Comparison of ENCODE assay signal across 21 cellular contexts in the genomic region with DNA sequence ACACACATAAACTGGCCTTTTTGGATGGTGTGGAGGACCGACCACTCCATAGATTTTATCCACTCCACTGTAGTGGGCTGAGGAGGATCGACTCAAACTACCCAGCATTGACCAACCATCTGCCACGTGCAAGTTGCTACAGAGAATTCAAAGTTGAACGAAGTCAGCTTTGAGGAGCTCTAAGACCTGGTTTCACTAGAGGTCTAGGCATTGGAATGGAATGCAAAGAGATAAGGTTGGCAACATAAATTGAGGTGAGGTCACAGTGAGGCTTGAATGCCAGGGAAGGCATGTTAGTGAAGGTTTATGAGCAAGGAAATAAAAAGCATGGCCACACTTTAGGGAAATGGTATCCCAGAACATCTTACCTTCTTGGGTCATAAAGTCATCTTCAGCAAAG. TPM values are rescaled to one million over a fixed set of nuclear protein-coding genes. Genes with fewer than 3 reads are reported as not detected.
"Had no signal": no experiment of that assay in that cellular context is flagged by ENCODE, and none has a peak within 500 bp of the region (broad histone marks: within the 10 kb centered on the region; RNA-seq: fewer than 3 reads in every experiment).

No MANE protein-coding gene starts in this region.

- H3K4me3 ChIP-seq: esophagus squamous epithelium, psoas muscle, thyroid gland had no signal

- H3K27me3 ChIP-seq: esophagus squamous epithelium, foreskin keratinocyte, thyroid gland had no signal

- H3K36me3 Mint-ChIP-seq: memory B cell, naive B cell had no signal

- H3K9me3 Mint-ChIP-seq: activated naive CD4-positive, alpha-beta T cell treated with anti-CD3 and anti-CD28 coated beads for 36 hours; activated T-cell treated with anti-CD3 and anti-CD28 coated beads, Interleukin-2, amount 50 U/mL, for 4 hours; memory B cell; T-helper 1 cell treated with Interleukin-12 subunit alpha and Interleukin-12 subunit beta and Interleukin-4 antibody, amounts not matched to agents 30 μg/mL and 1 μg/mL, for 36 hours had no signal

- H3K4me3 Mint-ChIP-seq: activated naive CD4-positive, alpha-beta T cell treated with anti-CD3 and anti-CD28 coated beads for 36 hours; activated T-cell treated with anti-CD3 and anti-CD28 coated beads, Interleukin-2, amount 50 U/mL, for 4 hours; memory B cell; naive B cell; neural crest cell; T-helper 1 cell treated with Interleukin-12 subunit alpha and Interleukin-12 subunit beta and Interleukin-4 antibody, amounts not matched to agents 30 μg/mL and 1 μg/mL, for 36 hours had no signal

- H3K4me1 ChIP-seq: foreskin keratinocyte, psoas muscle had no signal

- H3K9me3 ChIP-seq: esophagus squamous epithelium, psoas muscle, thyroid gland had no signal

- H3K27me3 Mint-ChIP-seq: memory B cell had no signal

- H3K27ac ChIP-seq: esophagus squamous epithelium, foreskin keratinocyte, psoas muscle, thyroid gland had no signal

- DNase-seq: activated CD4-positive, alpha-beta T cell treated with anti-CD3 and anti-CD28 coated beads, Interleukin-2, amount 50 U/mL, for 1 hour; activated CD8-positive, alpha-beta memory T cell treated with anti-CD3 and anti-CD28 coated beads, Interleukin-2, amount 50 U/mL, for 4 hours; activated naive CD4-positive, alpha-beta T cell treated with anti-CD3 and anti-CD28 coated beads for 36 hours; activated T-cell treated with anti-CD3 and anti-CD28 coated beads, Interleukin-2, amount 50 U/mL, for 4 hours; anterior cingulate cortex; cerebellar nuclear complex; cortex of kidney; effector CD4-positive, alpha-beta T cell; esophagus squamous epithelium; left ventricle myocardium superior; naive B cell; psoas muscle; right cardiac atrium; stimulated activated CD4-positive, alpha-beta T cell treated with anti-CD3 and anti-CD28 coated beads, Interleukin-2, amount 100 ng/mL, for 24 hours; stimulated activated naive CD4-positive, alpha-beta T cell treated with Interleukin-2 at 50 U/mL for 16 hours; thyroid gland had no signal

- H3K36me3 ChIP-seq: esophagus squamous epithelium, thyroid gland had no signal

- H3K4me1 Mint-ChIP-seq: memory B cell, naive B cell, neural crest cell had no signal

- ATAC-seq: activated CD4-positive, CD25-positive, alpha-beta regulatory T cell treated with anti-CD3 and anti-CD28 coated beads, Interleukin-2, amount 50 U/mL, for 24 hours; activated T-cell treated with anti-CD3 and anti-CD28 coated beads, Interleukin-2, amount 50 U/mL, for 4 hours; foreskin keratinocyte; left ventricle myocardium superior; psoas muscle; right cardiac atrium had no signal

- H3K27ac Mint-ChIP-seq: activated naive CD4-positive, alpha-beta T cell treated with anti-CD3 and anti-CD28 coated beads for 36 hours; memory B cell; T-helper 1 cell treated with Interleukin-12 subunit alpha and Interleukin-12 subunit beta and Interleukin-4 antibody, amounts not matched to agents 30 μg/mL and 1 μg/mL, for 36 hours had no signal

RNA-seq across cellular contexts. Expression of gene VWF, which starts 14.5 kb away (rescaled TPM):
- total RNA-seq: activated naive CD4-positive, alpha-beta T cell treated with anti-CD3 and anti-CD28 coated beads for 36 hours; foreskin keratinocyte had no signal
